8 cellular contexts compared by ENCODE assay signal in genomic region chr20:53413188-53413631, GRCh38.
DNase-seq lines count a peak whose midpoint lies in the region; ATAC-seq, FAIRE-seq and TF ChIP-seq lines count a peak whose summit lies in the region.

No MANE protein-coding gene starts in this region.

- no peak overlapping the region for H3K4me3 ChIP-seq in GM12878
- no peak overlapping the region for H3K4me3 ChIP-seq in vagina

- H3K27me3 ChIP-seq in GM12878 (replicated peaks in 1 of 2; ENCODE audit: control insufficient read depth in 2 of 2, insufficient read depth in 2 of 2, low read length in 1 of 2): no peaks in the 10 kb centered on the region
- no peaks in the 10 kb centered on the region for H3K27me3 ChIP-seq in vagina

- peak overlapping the region in 7 of 10 donors; percentile 35 to 89 (median 51) for H3K27ac Mint-ChIP-seq in naive thymus-derived CD8-positive, alpha-beta T cell

- intact Hi-C loops in GM12878 (cut with micrococcal nuclease; ENCODE audit: unreplicated experiment): loop anchor here (1.0 to 10.0 kb wide), 5 partner anchors 134 to 782 kb away; no protein-coding TSS in a partner anchor
- intact Hi-C loops in vagina (cut with DNase I): no loop called here

- no TSS peak for BruUV-seq in GM12878 (replicated peaks; lab: Mats Ljungman, UMichigan)

- H2AFZ ChIP-seq in GM12878 (ENCODE audit: control insufficient read depth, low read depth, low read length): peak overlapping the region; percentile 65

- SMC1A ChIA-PET in GM12878 (lab: Charles Lee; ENCODE audit: uncharacterized antibody, unreplicated experiment): interaction anchor here (0.6 to 3.5 kb wide), 13 partner anchors 33 to 651 kb away, joined by 3 to 20 read pairs (median 5); no protein-coding TSS in a partner anchor

- peaks cover 2% of the 10 kb centered on the region; the same call in 1 of the 2 replicates for H3K4me1 ChIP-seq in GM12878 (ENCODE audit: control insufficient read depth, insufficient read depth, low read length)
- no peaks in the 10 kb centered on the region for H3K4me1 ChIP-seq in vagina

- H3K27me3 Mint-ChIP-seq in naive thymus-derived CD8-positive, alpha-beta T cell: peaks cover 0 to 7% (median 0%) of the 10 kb centered on the region in 5 donors

- H3K9ac ChIP-seq in GM12878 (ENCODE audit: control insufficient read depth, insufficient read depth, low read length): no peak overlapping the region

- in situ Hi-C loops in GM12878 (cut with MboI): loop anchor here (5.0 to 10.0 kb wide), 5 partner anchors 139 to 784 kb away; no protein-coding TSS in a partner anchor

- RAD21 ChIA-PET in GM12878 (lab: Charles Lee; ENCODE audit: unreplicated experiment): interaction anchor here (0.7 to 3.1 kb wide), 7 partner anchors 134 to 1101 kb away, joined by 3 to 24 read pairs (median 4); no protein-coding TSS in a partner anchor

- WGBS in GM12878 (ENCODE audit: insufficient coverage, insufficient replicate concordance, low lambda C conversion rate, missing lambda C conversion rate): 23% methylated on average over 15 of the region's 15 CpGs

- DNase-seq in NCI-H2227 (lab: John Stamatoyannopoulos, UW; ENCODE audit: unreplicated experiment): peak; percentile 27
- no peak for DNase-seq in NCI-H2227 treated with DMSO at 0.1 percent for 48 hours (lab: John Stamatoyannopoulos, UW)
- peak; percentile 44 for DNase-seq in RWPE1 (ENCODE audit: low spot score)
- DNase-seq in GM12878 (ENCODE audit: low read depth, low spot score): peak; percentile 52
- DNase-seq in naive thymus-derived CD8-positive, alpha-beta T cell: peak; percentile 2 to 73 (median 41)
- DNase-seq in vagina (ENCODE audit: extremely low spot score in 2 of 2): no peak
- DNase-seq in SKM-1 treated with dmso at 0.1 percent for 144 hours (lab: John Stamatoyannopoulos, UW; ENCODE audit: unreplicated experiment): no peak

- TF ChIP-seq CTCF in RWPE1 (conservative IDR thresholded peaks at IDR 0.05; ENCODE audit: low read depth): no peak; the same call in 1 of the 2 replicates
- peak; percentile 87 to 96 (median 90) for TF ChIP-seq CTCF in GM12878 (IDR thresholded peaks at IDR 0.05 in 2 of 3, conservative IDR thresholded peaks at IDR 0.05 in 1 of 3; ENCODE audit: control insufficient read depth in 2 of 3, extremely low read depth in 1 of 3, insufficient read depth in 1 of 3, low read depth in 3 of 3, low read length in 3 of 3)
- TF ChIP-seq CTCF in vagina (IDR thresholded peaks at IDR 0.05): no peak

- TF ChIP-seq POLR2A in GM12878 (IDR thresholded peaks at IDR 0.05; ENCODE audit: low read depth, low read length) (no peak), vagina (IDR thresholded peaks at IDR 0.05) (no peak)

- H3K9me3 Mint-ChIP-seq in naive thymus-derived CD8-positive, alpha-beta T cell: no peaks in the 10 kb centered on the region

- peak overlapping the region; percentile 49 for H3K4me2 ChIP-seq in GM12878 (ENCODE audit: control insufficient read depth, insufficient read depth)

- H4K20me1 ChIP-seq in GM12878 (ENCODE audit: control insufficient read depth, insufficient read depth): no peaks in the 10 kb centered on the region

- CTCF ChIA-PET in RWPE1 (lab: Yijun Ruan, JAX) (interaction anchor here (0.6 to 1.2 kb wide), 5 partner anchors 17 to 787 kb away, joined by 3 to 8 read pairs (median 5); no protein-coding TSS in a partner anchor), GM12878 (lab: Yijun Ruan, JAX) (interaction anchor here (0.9 to 4.2 kb wide), 13 partner anchors 9 to 787 kb away, joined by 3 to 31 read pairs (median 4); no protein-coding TSS in a partner anchor)

- H3K79me2 ChIP-seq in GM12878 (ENCODE audit: control insufficient read depth, insufficient read depth, low read length): no peaks in the 10 kb centered on the region

- no peak overlapping the region for H3K27ac ChIP-seq in RWPE1
- H3K27ac ChIP-seq in GM12878 (ENCODE audit: control insufficient read depth, insufficient read depth): no peak overlapping the region
- no peak overlapping the region for H3K27ac ChIP-seq in vagina

- POLR2A ChIA-PET in RWPE1 (lab: Yijun Ruan, JAX; ENCODE audit: low non-redundant PET) (no interaction called here), GM12878 (lab: Charles Lee) (no interaction called here)
- POLR2A ChIA-PET in naive thymus-derived CD8-positive, alpha-beta T cell (lab: Charles Lee): interaction anchor here (0.6 kb wide), 1 partner anchor 182 kb away, joined by 3 read pairs; no protein-coding TSS in a partner anchor

- peak; percentile 92 for ATAC-seq in HG03139 (IDR thresholded peaks at IDR 0.05; ENCODE audit: unreplicated experiment)
- ATAC-seq in GM12878: peak; percentile 98
- ATAC-seq in naive thymus-derived CD8-positive, alpha-beta T cell: peak; percentile 52 to 64

- no peaks in the 10 kb centered on the region for H3K36me3 ChIP-seq in GM12878 (ENCODE audit: control insufficient read depth in 2 of 2, insufficient read depth in 2 of 2, low read length in 1 of 2)
- H3K36me3 ChIP-seq in vagina: no peaks in the 10 kb centered on the region

- FAIRE-seq in GM12878 (lab: Jason Lieb, UNC): peak; percentile 81

- H3K9me3 ChIP-seq in GM12878 (replicated peaks; ENCODE audit: control insufficient read depth, insufficient read depth, low read length) (no peaks in the 10 kb centered on the region), vagina (no peaks in the 10 kb centered on the region)

- TF ChIP-seq RAD21 in GM12878 (IDR thresholded peaks at IDR 0.05; ENCODE audit: insufficient read depth, low read depth, low read length): peak; percentile 93

- TF ChIP-seq EP300 in GM12878 (IDR thresholded peaks at IDR 0.05; ENCODE audit: borderline replicate concordance in 1 of 2, control insufficient read depth in 1 of 2, low read depth in 2 of 2, low read length in 2 of 2): peak in 1 of 2 experiments; percentile 40; a peak in 1 of 4 replicates

- peak overlapping the region; percentile 29 to 74 (median 50) for H3K4me3 Mint-ChIP-seq in naive thymus-derived CD8-positive, alpha-beta T cell

- H3K4me1 Mint-ChIP-seq in naive thymus-derived CD8-positive, alpha-beta T cell: peaks cover 5 to 20% (median 9%) of the 10 kb centered on the region in 4 donors

- no peaks in the 10 kb centered on the region for H3K36me3 Mint-ChIP-seq in naive thymus-derived CD8-positive, alpha-beta T cell

TF ChIP-seq in GM12878, 131 proteins besides CTCF, POLR2A, EP300 and RAD21 (continues in another document):
- peak; percentile 26; the same call in 1 of the 2 replicates for TF ChIP-seq JUNB (IDR thresholded peaks at IDR 0.05)
- TF ChIP-seq ZBTB40 (IDR thresholded peaks at IDR 0.05; ENCODE audit: borderline replicate concordance): no peak
- TF ChIP-seq CHD2 (IDR thresholded peaks at IDR 0.05; ENCODE audit: borderline replicate concordance, low read depth, low read length): peak; percentile 54; the same call in 1 of the 2 replicates
- TF ChIP-seq ZNF24 (IDR thresholded peaks at IDR 0.05): 0 out of 2 replicates have a peak, but pooled peaks have one; percentile 31
- TF ChIP-seq NFIC (IDR thresholded peaks at IDR 0.05; ENCODE audit: low read depth, low read length): no peak
- TF ChIP-seq KDM1A (IDR thresholded peaks at IDR 0.05; ENCODE audit: borderline replicate concordance): no peak
- peak in 1 of 2 experiments; percentile 81; a peak in 2 of 4 replicates for TF ChIP-seq ETV6 (conservative IDR thresholded peaks at IDR 0.05 in 1 of 2, IDR thresholded peaks at IDR 0.05 in 1 of 2; ENCODE audit: borderline replicate concordance in 1 of 2, low read depth in 1 of 2)
- 0 out of 3 replicates have a peak, but pooled peaks have one; percentile 22 for TF ChIP-seq POU2F2 (IDR thresholded peaks at IDR 0.05; ENCODE audit: borderline replicate concordance, low read depth, low read length)

Comparison
In these comparisons a context has a peak if more than half of its experiments do, and no peak if none do; other contexts are left out.
1. DNase-seq: peak in NCI-H2227 (single experiment), RWPE1 (single experiment), GM12878 (single experiment) and naive thymus-derived CD8-positive, alpha-beta T cell (10 of 10); none in NCI-H2227 treated with DMSO at 0.1 percent for 48 hours (single experiment), vagina (0 of 2) and SKM-1 treated with dmso at 0.1 percent for 144 hours (single experiment).
2. CTCF ChIP-seq: peak in GM12878 (3 of 3); none in RWPE1 (single experiment) and vagina (0 of 3).
3. Peak in every context shown above with its lines, with median percentiles within 50 percentile points of each other: ATAC-seq.